In the genomic region with DNA sequence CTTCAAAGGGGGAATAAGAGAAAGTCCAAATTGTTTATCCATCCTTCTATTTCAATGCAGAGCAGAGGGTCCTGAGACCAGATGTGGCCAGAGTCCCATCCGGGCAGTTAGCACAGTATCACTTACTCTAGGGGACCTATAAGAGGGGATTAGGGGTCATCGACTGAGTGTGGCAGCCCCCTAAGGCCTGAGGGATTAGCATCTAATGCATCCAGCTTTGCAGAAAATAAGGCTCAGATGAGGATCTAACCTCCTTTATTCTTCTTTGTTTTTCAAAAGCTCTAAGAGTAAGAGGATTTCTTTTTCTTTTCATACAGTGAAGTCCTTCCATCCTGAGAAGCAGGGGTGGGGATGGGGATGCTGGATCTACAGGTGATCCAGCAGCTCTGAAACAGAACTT, we compare ENCODE assay signal across 29 cellular contexts. TPM values are rescaled to one million over a fixed set of nuclear protein-coding genes. Genes with fewer than 3 reads are reported as not detected.
DNase-seq lines count a peak whose midpoint lies in the region; ATAC-seq and TF ChIP-seq lines count a peak whose summit lies in the region.
"Had no signal": no experiment of that assay in that cellular context is flagged by ENCODE, and none has a peak within 500 bp of the region (broad histone marks: within the 10 kb centered on the region; RNA-seq: fewer than 3 reads in every experiment).

No MANE protein-coding gene starts in this region.

- intact Hi-C loops in PC-9 (cut with micrococcal nuclease; ENCODE audit: unreplicated experiment): no loop called here

- CTCF ChIA-PET in PC-9 (lab: Charles Lee): no interaction called here

- H4K20me1 ChIP-seq in neural progenitor cell (ENCODE audit: low read depth) (no peaks in the 10 kb centered on the region), PC-9 (ENCODE audit: insufficient read depth) (no peaks in the 10 kb centered on the region), MM.1S (ENCODE audit: insufficient read depth, low read length) (no peaks in the 10 kb centered on the region)
- H4K20me1 ChIP-seq: BLaER1 had no signal

- no peaks in the 10 kb centered on the region for H3K9me2 ChIP-seq in PC-9 (ENCODE audit: insufficient read depth)
- no peaks in the 10 kb centered on the region for H3K9me2 ChIP-seq in MM.1S (replicated peaks; ENCODE audit: insufficient read depth, low read length)

- H3K27me3 Mint-ChIP-seq in glutamatergic neuron (ENCODE audit: unreplicated experiment) (peaks cover 9% of the 10 kb centered on the region), neural progenitor cell (ENCODE audit: insufficient read depth, low read depth) (peaks cover 2% of the 10 kb centered on the region)

- DNase-seq in NCI-H524 treated with DMSO at 0.1 percent for 48 hours (lab: John Stamatoyannopoulos, UW) (peak; percentile 84), NCI-H82 treated with DMSO at 0.1 percent for 48 hours (lab: John Stamatoyannopoulos, UW; ENCODE audit: unreplicated experiment) (peak; percentile 86), glutamatergic neuron (peak; percentile 35), neural progenitor cell (ENCODE audit: low spot score) (peak; percentile 68), PC-9 (no peak), MM.1S (no peak)
- DNase-seq: 8988T; ACHN; BE2C; C1 segment of cervical spinal cord; CD4-positive, alpha-beta memory T cell; CD4-positive, CD25-positive, alpha-beta regulatory T cell; CD8-positive, alpha-beta memory T cell; COR-L47; DMS 273 treated with DMSO at 0.1 percent for 48 hours; DMS153; DMS53; DMS79; DND-41; EL; GDM1 had no signal

- H3K27ac Mint-ChIP-seq in glutamatergic neuron (ENCODE audit: unreplicated experiment) (peak overlapping the region; percentile 84), neural progenitor cell (no peak overlapping the region)
- H3K27ac Mint-ChIP-seq: CD14-positive monocyte; CD4-positive, CD25-positive, alpha-beta regulatory T cell; CD8-positive, alpha-beta memory T cell had no signal

- H3K27me3 ChIP-seq in neural progenitor cell (no peaks in the 10 kb centered on the region), PC-9 (ENCODE audit: insufficient read depth, low read depth) (0 out of 2 replicates have a peak, but pooled peaks cover 5% of the 10 kb centered on the region), MM.1S (replicated peaks; ENCODE audit: insufficient read depth, low read length) (no peaks in the 10 kb centered on the region)
- H3K27me3 ChIP-seq: BE2C, BLaER1 had no signal

- no peak overlapping the region for H3K9ac ChIP-seq in neural progenitor cell
- H3K9ac ChIP-seq in MM.1S (ENCODE audit: low read length): no peak overlapping the region
- H3K9ac ChIP-seq: BLaER1 had no signal

- TF ChIP-seq CTCF in glutamatergic neuron (IDR thresholded peaks at IDR 0.05; ENCODE audit: partially characterized antibody, unreplicated experiment) (no peak), neural progenitor cell (IDR thresholded peaks at IDR 0.05) (no peak), PC-9 (conservative IDR thresholded peaks at IDR 0.05) (no peak), MM.1S (IDR thresholded peaks at IDR 0.05; ENCODE audit: low read length) (no peak)

- H3K9me3 Mint-ChIP-seq in glutamatergic neuron (ENCODE audit: unreplicated experiment) (peaks cover 14% of the 10 kb centered on the region), neural progenitor cell (no peaks in the 10 kb centered on the region)
- H3K9me3 Mint-ChIP-seq: CD14-positive monocyte; CD8-positive, alpha-beta memory T cell had no signal

- peak overlapping the region; percentile 43 for H3K4me3 Mint-ChIP-seq in glutamatergic neuron (ENCODE audit: unreplicated experiment)
- no peak overlapping the region for H3K4me3 Mint-ChIP-seq in neural progenitor cell
- H3K4me3 Mint-ChIP-seq: CD14-positive monocyte; CD4-positive, alpha-beta memory T cell; CD4-positive, CD25-positive, alpha-beta regulatory T cell; CD8-positive, alpha-beta memory T cell had no signal

- H3K9me3 ChIP-seq in neural progenitor cell (ENCODE audit: low read depth) (no peaks in the 10 kb centered on the region), PC-9 (ENCODE audit: insufficient read depth, low read depth) (no peaks in the 10 kb centered on the region), MM.1S (replicated peaks; ENCODE audit: insufficient read depth, low read length) (no peaks in the 10 kb centered on the region)
- H3K9me3 ChIP-seq: BE2C, BLaER1 had no signal

- peaks cover 46% of the 10 kb centered on the region for H3K4me1 ChIP-seq in neural progenitor cell
- no peaks in the 10 kb centered on the region for H3K4me1 ChIP-seq in PC-9 (replicated peaks; ENCODE audit: insufficient read depth)
- peaks cover 28% of the 10 kb centered on the region for H3K4me1 ChIP-seq in MM.1S (ENCODE audit: low read length)
- H3K4me1 ChIP-seq: BE2C, BLaER1 had no signal

- H3K79me2 ChIP-seq in neural progenitor cell (ENCODE audit: low read depth) (no peaks in the 10 kb centered on the region), PC-9 (ENCODE audit: low read depth) (no peaks in the 10 kb centered on the region), MM.1S (ENCODE audit: low read length) (no peaks in the 10 kb centered on the region)

- no peaks in the 10 kb centered on the region for H3K36me3 Mint-ChIP-seq in glutamatergic neuron (ENCODE audit: unreplicated experiment)
- no peaks in the 10 kb centered on the region for H3K36me3 Mint-ChIP-seq in neural progenitor cell
- H3K36me3 Mint-ChIP-seq: CD14-positive monocyte; CD4-positive, alpha-beta memory T cell; CD4-positive, CD25-positive, alpha-beta regulatory T cell; CD8-positive, alpha-beta memory T cell had no signal

- H3K4me3 ChIP-seq in neural progenitor cell: no peak overlapping the region
- no peak overlapping the region for H3K4me3 ChIP-seq in PC-9
- no peak overlapping the region for H3K4me3 ChIP-seq in MM.1S (ENCODE audit: low read length)
- H3K4me3 ChIP-seq: BLaER1, GM12878 had no signal

- H3K4me1 Mint-ChIP-seq in glutamatergic neuron (ENCODE audit: low read depth, unreplicated experiment): peaks cover 84% of the 10 kb centered on the region
- peaks cover 54% of the 10 kb centered on the region for H3K4me1 Mint-ChIP-seq in neural progenitor cell
- H3K4me1 Mint-ChIP-seq: CD4-positive, CD25-positive, alpha-beta regulatory T cell; CD8-positive, alpha-beta memory T cell had no signal

- H3K4me2 ChIP-seq in neural progenitor cell (peak overlapping the region; percentile 41), PC-9 (no peak overlapping the region), MM.1S (ENCODE audit: low read depth, low read length) (no peak overlapping the region)
- H3K4me2 ChIP-seq: BLaER1 had no signal

- ATAC-seq in HG03571 (IDR thresholded peaks at IDR 0.05; ENCODE audit: unreplicated experiment): no peak
- ATAC-seq in GM21423 (IDR thresholded peaks at IDR 0.05; ENCODE audit: unreplicated experiment): no peak
- ATAC-seq: GM12878 had no signal

- H3F3A ChIP-seq in neural progenitor cell (ENCODE audit: low read depth) (peaks cover 20% of the 10 kb centered on the region), PC-9 (ENCODE audit: insufficient read depth, low read depth) (no peaks in the 10 kb centered on the region), MM.1S (ENCODE audit: insufficient read depth, low read length) (peaks cover 13% of the 10 kb centered on the region)

- H3K27ac ChIP-seq in neural progenitor cell (no peak overlapping the region), PC-9 (no peak overlapping the region), MM.1S (ENCODE audit: low read length) (no peak overlapping the region)
- H3K27ac ChIP-seq: BLaER1 had no signal

- no peaks in the 10 kb centered on the region for H3K36me3 ChIP-seq in neural progenitor cell
- H3K36me3 ChIP-seq in PC-9 (ENCODE audit: low read depth): no peaks in the 10 kb centered on the region
- no peaks in the 10 kb centered on the region for H3K36me3 ChIP-seq in MM.1S (replicated peaks; ENCODE audit: insufficient read depth, low read length)
- H3K36me3 ChIP-seq: BE2C, BLaER1 had no signal

- BruUV-seq in PC-9 (replicated peaks; lab: Mats Ljungman, UMichigan): no TSS peak

- POLR2A ChIA-PET in PC-9 (lab: Charles Lee; ENCODE audit: unreplicated experiment): no interaction called here

- H2AFZ ChIP-seq in neural progenitor cell (replicated peaks): no peak overlapping the region
- no peak overlapping the region for H2AFZ ChIP-seq in PC-9
- H2AFZ ChIP-seq in MM.1S (ENCODE audit: low read length): no peak overlapping the region

RNA-seq across cellular contexts. Expression of a gene that starts 43.5 kb away (rescaled TPM):
- total RNA-seq in glutamatergic neuron (ENCODE audit: unreplicated experiment) (206 TPM), neural progenitor cell (ENCODE audit: low replicate concordance) (0.62 and 1.8 TPM in 2 replicates), PC-9 (2021) (not detected in 2 replicates)
- total RNA-seq: A673; CD4-positive, CD25-positive, alpha-beta regulatory T cell; CD8-positive, alpha-beta memory T cell; Daoy; G401; GM12878 had no signal

Comparison
In these comparisons a context has a peak if more than half of its experiments do, and no peak if none do; other contexts are left out.
1. DNase-seq: peak in NCI-H524 treated with DMSO at 0.1 percent for 48 hours (single experiment), NCI-H82 treated with DMSO at 0.1 percent for 48 hours (single experiment), glutamatergic neuron (single experiment) and neural progenitor cell (single experiment); none in PC-9 (0 of 2) and MM.1S (single experiment).
2. RNA of a gene that starts 43.5 kb away (total RNA-seq): 206 TPM in glutamatergic neuron (single experiment); 0.62 to 1.8 TPM in neural progenitor cell and not detected in PC-9; every median in the first group is over 10 times any median in the second.